12 cellular contexts compared by ENCODE assay signal in the genomic region with DNA sequence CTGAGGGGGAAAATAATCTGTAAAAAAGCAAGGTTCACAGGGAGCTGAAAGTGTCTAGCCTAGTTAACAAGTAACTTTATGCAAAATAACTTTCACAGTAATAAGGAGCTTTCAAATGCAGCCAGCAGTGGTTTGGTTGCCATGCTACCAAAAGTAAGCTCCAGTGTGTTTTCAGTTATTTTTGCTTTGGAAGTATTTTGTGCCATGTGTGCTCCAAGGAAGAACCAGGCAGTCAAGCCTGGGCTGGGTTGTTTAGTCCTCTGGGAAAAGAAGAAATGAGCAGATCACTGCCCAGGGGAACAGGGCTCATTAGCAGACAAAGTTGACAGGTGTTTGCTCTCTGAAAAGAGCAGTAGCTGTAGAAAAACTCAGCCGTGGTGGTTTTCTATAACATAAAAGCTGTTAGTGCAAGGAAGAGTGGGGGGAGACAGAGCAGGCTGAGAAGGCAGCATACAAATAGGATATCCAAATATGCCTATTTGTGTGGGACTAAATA.
DNase-seq lines count a peak whose midpoint lies in the region; ATAC-seq and TF ChIP-seq lines count a peak whose summit lies in the region.
"Had no signal": no experiment of that assay in that cellular context is flagged by ENCODE, and none has a peak within 500 bp of the region (broad histone marks: within the 10 kb centered on the region; RNA-seq: fewer than 3 reads in every experiment).

No MANE protein-coding gene starts in this region.

- H3K36me3 Mint-ChIP-seq in activated CD8-positive, alpha-beta memory T cell treated with anti-CD3 and anti-CD28 coated beads, Interleukin-2, amount 10 ng/mL, durations not matched to agents 7 days and 5 days, result no peaks in the 10 kb centered on the region

- H3K4me3 ChIP-seq in retinal pigment epithelial cell (ENCODE audit: low read length), result no peak overlapping the region
- H3K4me3 ChIP-seq: A549, smooth muscle cell, upper lobe of left lung had no signal

- no peaks in the 10 kb centered on the region for H3K27me3 Mint-ChIP-seq in activated CD8-positive, alpha-beta memory T cell treated with anti-CD3 and anti-CD28 coated beads, Interleukin-2, amount 10 ng/mL, durations not matched to agents 7 days and 5 days
- H3K27me3 Mint-ChIP-seq: dendritic cell treated with granulocyte-macrophage colony-stimulating factor and Interleukin-4, amounts not matched to agents 40 ng/mL and 50 ng/mL, for 4 days had no signal

- no peaks in the 10 kb centered on the region for H3K4me1 Mint-ChIP-seq in activated CD8-positive, alpha-beta memory T cell treated with anti-CD3 and anti-CD28 coated beads, Interleukin-2, amount 10 ng/mL, durations not matched to agents 7 days and 5 days

- peak; percentile 26 to 78 (median 65) for DNase-seq in NCI-H1417 (lab: John Stamatoyannopoulos, UW)
- no peak for DNase-seq in NCI-H1417 treated with DMSO at 0.1 percent for 48 hours (lab: John Stamatoyannopoulos, UW)
- DNase-seq in NCI-H187 treated with DMSO at 0.1 percent for 48 hours (lab: John Stamatoyannopoulos, UW), result peak; percentile 64
- peak; percentile 3 for DNase-seq in retinal pigment epithelial cell (ENCODE audit: low read depth)
- no peak for DNase-seq in AG08396 (ENCODE audit: low spot score)
- DNase-seq in activated CD8-positive, alpha-beta memory T cell treated with anti-CD3 and anti-CD28 coated beads, Interleukin-2, amount 10 ng/mL, durations not matched to agents 7 days and 5 days, result no peak
- no peak for DNase-seq in NCI-H2029 treated with DMSO at 0.1 percent for 48 hours (lab: John Stamatoyannopoulos, UW)
- DNase-seq: upper lobe of left lung had no signal

- peak; percentile 91 for ATAC-seq in HG02870 (IDR thresholded peaks at IDR 0.05; ENCODE audit: unreplicated experiment)
- ATAC-seq in activated CD8-positive, alpha-beta memory T cell treated with anti-CD3 and anti-CD28 coated beads, Interleukin-2, amount 10 ng/mL, durations not matched to agents 7 days and 5 days, result no peak
- ATAC-seq: A549 had no signal

- no peak overlapping the region for H3K27ac Mint-ChIP-seq in activated CD8-positive, alpha-beta memory T cell treated with anti-CD3 and anti-CD28 coated beads, Interleukin-2, amount 10 ng/mL, durations not matched to agents 7 days and 5 days
- H3K27ac Mint-ChIP-seq: dendritic cell treated with granulocyte-macrophage colony-stimulating factor and Interleukin-4, amounts not matched to agents 40 ng/mL and 50 ng/mL, for 4 days had no signal

- CTCF ChIA-PET in activated CD8-positive, alpha-beta memory T cell treated with anti-CD3 and anti-CD28 coated beads, Interleukin-2, amount 10 ng/mL, durations not matched to agents 7 days and 5 days (lab: Charles Lee), result no interaction called here

- no peak overlapping the region for H3K4me3 Mint-ChIP-seq in activated CD8-positive, alpha-beta memory T cell treated with anti-CD3 and anti-CD28 coated beads, Interleukin-2, amount 10 ng/mL, durations not matched to agents 7 days and 5 days
- H3K4me3 Mint-ChIP-seq: dendritic cell treated with granulocyte-macrophage colony-stimulating factor and Interleukin-4, amounts not matched to agents 40 ng/mL and 50 ng/mL, for 4 days had no signal

- TF ChIP-seq CTCF in retinal pigment epithelial cell (conservative IDR thresholded peaks at IDR 0.05; ENCODE audit: low read depth, low read length), result no peak

- no peaks in the 10 kb centered on the region for H3K9me3 Mint-ChIP-seq in activated CD8-positive, alpha-beta memory T cell treated with anti-CD3 and anti-CD28 coated beads, Interleukin-2, amount 10 ng/mL, durations not matched to agents 7 days and 5 days (ENCODE audit: low read depth)

Comparison
In these comparisons a context has a peak if more than half of its experiments do, and no peak if none do; other contexts are left out.
1. DNase-seq: peak in NCI-H1417 (3 of 3), NCI-H187 treated with DMSO at 0.1 percent for 48 hours (single experiment) and retinal pigment epithelial cell (single experiment); none in NCI-H1417 treated with DMSO at 0.1 percent for 48 hours (single experiment), AG08396 (single experiment), activated CD8-positive, alpha-beta memory T cell treated with anti-CD3 and anti-CD28 coated beads, Interleukin-2, amount 10 ng/mL, durations not matched to agents 7 days and 5 days (single experiment) and NCI-H2029 treated with DMSO at 0.1 percent for 48 hours (single experiment).